Comparison of ENCODE assay signal across 12 cellular contexts in genomic region chr18:79511671-79512301, GRCh38.
DNase-seq lines count a peak whose midpoint lies in the region; ATAC-seq and TF ChIP-seq lines count a peak whose summit lies in the region.
"Had no signal": no experiment of that assay in that cellular context is flagged by ENCODE, and none has a peak within 500 bp of the region (broad histone marks: within the 10 kb centered on the region; RNA-seq: fewer than 3 reads in every experiment).

No MANE protein-coding gene starts in this region.

- POLR2A ChIA-PET in activated CD4-positive, alpha-beta T cell treated with anti-CD3 and anti-CD28 coated beads for 36 hours (lab: Charles Lee): no interaction called here

- no peaks in the 10 kb centered on the region for H3K9me3 ChIP-seq in CD4-positive, CD25-positive, alpha-beta regulatory T cell (ENCODE audit: control insufficient read depth in 2 of 2, low read length in 2 of 2)
- no peaks in the 10 kb centered on the region for H3K9me3 ChIP-seq in adrenal gland (replicated peaks in 1 of 3)

- CTCF ChIA-PET in activated CD4-positive, alpha-beta T cell treated with anti-CD3 and anti-CD28 coated beads for 36 hours (lab: Charles Lee): no interaction called here

- H3K27ac Mint-ChIP-seq in activated CD4-positive, alpha-beta T cell treated with anti-CD3 and anti-CD28 coated beads for 36 hours: no peak overlapping the region
- peak overlapping the region in 2 of 3 donors; percentile 7 to 86 for H3K27ac Mint-ChIP-seq in CD4-positive, CD25-positive, alpha-beta regulatory T cell
- no peak overlapping the region for H3K27ac Mint-ChIP-seq in osteocyte (ENCODE audit: unreplicated experiment)
- H3K27ac Mint-ChIP-seq: CD8-positive, alpha-beta memory T cell; stimulated activated naive CD8-positive, alpha-beta T cell treated with anti-CD3 and anti-CD28 coated beads, Interleukin-15, Interleukin-2, amounts not matched to agents 100 ng/mL and 50 ng/mL, for 24 hours had no signal

- peaks cover 37% of the 10 kb centered on the region for H3K4me1 Mint-ChIP-seq in activated CD4-positive, alpha-beta T cell treated with anti-CD3 and anti-CD28 coated beads for 36 hours
- H3K4me1 Mint-ChIP-seq in CD4-positive, CD25-positive, alpha-beta regulatory T cell: peaks cover 2 to 51% (median 14%) of the 10 kb centered on the region in 4 donors
- H3K4me1 Mint-ChIP-seq in osteocyte (ENCODE audit: unreplicated experiment): peaks cover 5% of the 10 kb centered on the region

- no peaks in the 10 kb centered on the region for H3K27me3 ChIP-seq in CD4-positive, CD25-positive, alpha-beta regulatory T cell (ENCODE audit: control insufficient read depth, insufficient read depth, low read length)
- no peaks in the 10 kb centered on the region for H3K27me3 ChIP-seq in adrenal gland

- DNase-seq in activated CD4-positive, alpha-beta T cell treated with anti-CD3 and anti-CD28 coated beads for 36 hours: peak; percentile 5
- no peak for DNase-seq in activated CD4-positive, alpha-beta T cell treated with anti-CD3 and anti-CD28 coated beads, Interleukin-2, amount 50 U/mL, for 4 hours
- DNase-seq in CD4-positive, CD25-positive, alpha-beta regulatory T cell: no peak
- DNase-seq in adrenal gland: peak in 4 of 7 donors; percentile 5 to 27 (median 15)
- peak; percentile 80 for DNase-seq in osteocyte (ENCODE audit: extremely low spot score, unreplicated experiment)
- no peak for DNase-seq in cerebellar cortex (ENCODE audit: low spot score)
- no peak for DNase-seq in germinal center (ENCODE audit: low spot score)
- DNase-seq: NCI-H2171 treated with DMSO at 0.1 percent for 48 hours had no signal

- H3K4me1 ChIP-seq in CD4-positive, CD25-positive, alpha-beta regulatory T cell (ENCODE audit: control insufficient read depth, insufficient read depth, low read length, poor library complexity, severe bottlenecking): peaks cover 15% of the 10 kb centered on the region
- peaks cover 7 to 13% of the 10 kb centered on the region in 2 donors for H3K4me1 ChIP-seq in adrenal gland (replicated peaks in 1 of 2)

- TF ChIP-seq POLR2A in adrenal gland (IDR thresholded peaks at IDR 0.05): no peak

- intact Hi-C loops in activated CD4-positive, alpha-beta T cell treated with anti-CD3 and anti-CD28 coated beads for 36 hours (cut with DNase I, micrococcal nuclease): no loop called here
- intact Hi-C loops in adrenal gland (cut with DNase I): no loop called here

- peaks cover 11% of the 10 kb centered on the region for H3K36me3 ChIP-seq in CD4-positive, CD25-positive, alpha-beta regulatory T cell (ENCODE audit: control insufficient read depth, insufficient read depth, low read length)
- no peaks in the 10 kb centered on the region for H3K36me3 ChIP-seq in adrenal gland (replicated peaks in 1 of 2)

- ATAC-seq in activated CD4-positive, alpha-beta T cell treated with anti-CD3 and anti-CD28 coated beads for 36 hours: no peak
- no peak for ATAC-seq in CD4-positive, CD25-positive, alpha-beta regulatory T cell (ENCODE audit: low read depth in 2 of 2)
- ATAC-seq in GM21360 (IDR thresholded peaks at IDR 0.05; ENCODE audit: unreplicated experiment): no peak

- 85 to 91% (median 87%) methylated on average over 31 to 32 of the region's 32 CpGs for WGBS in adrenal gland, 4 donors

- H3K27ac ChIP-seq in CD4-positive, CD25-positive, alpha-beta regulatory T cell (ENCODE audit: insufficient read depth, low read length, poor library complexity, severe bottlenecking): no peak overlapping the region
- H3K27ac ChIP-seq in adrenal gland: no peak overlapping the region
- H3K27ac ChIP-seq: SK-N-MC had no signal

- peaks cover 38% of the 10 kb centered on the region for H3K36me3 Mint-ChIP-seq in activated CD4-positive, alpha-beta T cell treated with anti-CD3 and anti-CD28 coated beads for 36 hours (ENCODE audit: low read depth)
- H3K36me3 Mint-ChIP-seq in CD4-positive, CD25-positive, alpha-beta regulatory T cell: peaks cover 11% of the 10 kb centered on the region
- H3K36me3 Mint-ChIP-seq in osteocyte (ENCODE audit: unreplicated experiment): no peaks in the 10 kb centered on the region

- TF ChIP-seq CTCF in adrenal gland (IDR thresholded peaks at IDR 0.05) (no peak), osteocyte (IDR thresholded peaks at IDR 0.05) (no peak)

- H3K4me3 Mint-ChIP-seq in activated CD4-positive, alpha-beta T cell treated with anti-CD3 and anti-CD28 coated beads for 36 hours: no peak overlapping the region
- H3K4me3 Mint-ChIP-seq in CD4-positive, CD25-positive, alpha-beta regulatory T cell: no peak overlapping the region
- no peak overlapping the region for H3K4me3 Mint-ChIP-seq in osteocyte (ENCODE audit: unreplicated experiment)
- H3K4me3 Mint-ChIP-seq: CD8-positive, alpha-beta memory T cell; stimulated activated naive CD8-positive, alpha-beta T cell treated with anti-CD3 and anti-CD28 coated beads, Interleukin-15, Interleukin-2, amounts not matched to agents 100 ng/mL and 50 ng/mL, for 24 hours had no signal

- no peaks in the 10 kb centered on the region for H3K9me3 Mint-ChIP-seq in activated CD4-positive, alpha-beta T cell treated with anti-CD3 and anti-CD28 coated beads for 36 hours (ENCODE audit: low read depth)
- H3K9me3 Mint-ChIP-seq in CD4-positive, CD25-positive, alpha-beta regulatory T cell: peaks cover 0 to 1% (median 0%) of the 10 kb centered on the region in 7 donors
- no peaks in the 10 kb centered on the region for H3K9me3 Mint-ChIP-seq in osteocyte (ENCODE audit: unreplicated experiment)
- H3K9me3 Mint-ChIP-seq: CD8-positive, alpha-beta memory T cell; stimulated activated naive CD8-positive, alpha-beta T cell treated with anti-CD3 and anti-CD28 coated beads, Interleukin-15, Interleukin-2, amounts not matched to agents 100 ng/mL and 50 ng/mL, for 24 hours had no signal

- H3K4me3 ChIP-seq in CD4-positive, CD25-positive, alpha-beta regulatory T cell (ENCODE audit: low read depth, low read length): no peak overlapping the region
- H3K4me3 ChIP-seq in adrenal gland: no peak overlapping the region
- H3K4me3 ChIP-seq: SK-N-MC had no signal

- no peaks in the 10 kb centered on the region for H3K27me3 Mint-ChIP-seq in activated CD4-positive, alpha-beta T cell treated with anti-CD3 and anti-CD28 coated beads for 36 hours
- H3K27me3 Mint-ChIP-seq in CD4-positive, CD25-positive, alpha-beta regulatory T cell: no peaks in the 10 kb centered on the region
- H3K27me3 Mint-ChIP-seq in osteocyte (ENCODE audit: unreplicated experiment): peaks cover 5% of the 10 kb centered on the region
- H3K27me3 Mint-ChIP-seq: stimulated activated naive CD8-positive, alpha-beta T cell treated with anti-CD3 and anti-CD28 coated beads, Interleukin-15, Interleukin-2, amounts not matched to agents 100 ng/mL and 50 ng/mL, for 24 hours had no signal

Comparison
In these comparisons a context has a peak if more than half of its experiments do, and no peak if none do; other contexts are left out.
1. DNase-seq: peak in activated CD4-positive, alpha-beta T cell treated with anti-CD3 and anti-CD28 coated beads for 36 hours (single experiment), adrenal gland (4 of 7) and osteocyte (single experiment); none in activated CD4-positive, alpha-beta T cell treated with anti-CD3 and anti-CD28 coated beads, Interleukin-2, amount 50 U/mL, for 4 hours (0 of 2), CD4-positive, CD25-positive, alpha-beta regulatory T cell (0 of 3), cerebellar cortex (single experiment) and germinal center (single experiment).
2. H3K27ac Mint-ChIP-seq: peak in CD4-positive, CD25-positive, alpha-beta regulatory T cell (2 of 3); none in activated CD4-positive, alpha-beta T cell treated with anti-CD3 and anti-CD28 coated beads for 36 hours (single experiment) and osteocyte (single experiment).